Comparison of ENCODE assay signal across 18 cellular contexts in genomic region chr16:56994311-56994710, GRCh38. TPM values are rescaled to one million over a fixed set of nuclear protein-coding genes. Genes with fewer than 3 reads are reported as not detected.
DNase-seq lines count a peak whose midpoint lies in the region; ATAC-seq and TF ChIP-seq lines count a peak whose summit lies in the region.
"Had no signal": no experiment of that assay in that cellular context is flagged by ENCODE, and none has a peak within 500 bp of the region (broad histone marks: within the 10 kb centered on the region; RNA-seq: fewer than 3 reads in every experiment).

No MANE protein-coding gene starts in this region.

- H3K27ac Mint-ChIP-seq in activated CD4-positive, alpha-beta T cell treated with anti-CD3 and anti-CD28 coated beads, Interleukin-2, amount 10 ng/mL, durations not matched to agents 7 days and 5 days, result peak overlapping the region; percentile 76
- H3K27ac Mint-ChIP-seq in activated naive CD4-positive, alpha-beta T cell treated with anti-CD3 and anti-CD28 coated beads, Interleukin-2, amount 50 U/mL, for 72 hours, result peak overlapping the region; percentile 76 to 100
- peak overlapping the region; percentile 28 for H3K27ac Mint-ChIP-seq in neural crest cell (ENCODE audit: unreplicated experiment)
- H3K27ac Mint-ChIP-seq: HFFc6 had no signal

- H3K4me3 ChIP-seq in H7 (ENCODE audit: insufficient read depth, low read depth, low read length), result no peak overlapping the region
- H3K4me3 ChIP-seq: A549, body of pancreas, esophagus squamous epithelium, ovary had no signal

- no peaks in the 10 kb centered on the region for H3K36me3 ChIP-seq in H7 (replicated peaks; ENCODE audit: control insufficient read depth, insufficient read depth, low read length)
- H3K36me3 ChIP-seq: esophagus squamous epithelium, ovary had no signal

- peaks cover 18% of the 10 kb centered on the region for H3K27me3 ChIP-seq in H7 (ENCODE audit: control insufficient read depth, insufficient read depth, low read length)
- H3K27me3 ChIP-seq: body of pancreas, esophagus squamous epithelium, heart left ventricle, ovary had no signal

- ATAC-seq in activated naive CD4-positive, alpha-beta T cell treated with anti-CD3 and anti-CD28 coated beads, Interleukin-2, amount 50 U/mL, for 72 hours, result no peak
- ATAC-seq in HG03139 (IDR thresholded peaks at IDR 0.05; ENCODE audit: unreplicated experiment), result no peak
- ATAC-seq: A549, body of pancreas, heart left ventricle had no signal

- no peak for DNase-seq in activated CD4-positive, alpha-beta T cell treated with anti-CD3 and anti-CD28 coated beads, Interleukin-2, amount 10 ng/mL, durations not matched to agents 7 days and 5 days
- DNase-seq in activated CD4-positive, alpha-beta T cell treated with anti-CD3 and anti-CD28 coated beads for 4 hours, result no peak
- DNase-seq in H7 (peak; percentile 8), neural crest cell (ENCODE audit: low read depth, low spot score) (no peak), NCI-H1694 treated with DMSO at 0.1 percent for 48 hours (lab: John Stamatoyannopoulos, UW) (no peak)
- DNase-seq in activated naive CD4-positive, alpha-beta T cell treated with anti-CD3 and anti-CD28 coated beads, Interleukin-2, amount 50 U/mL, for 72 hours (ENCODE audit: low spot score in 2 of 2), result peak in 1 of 2 donors; percentile 53
- DNase-seq in stimulated activated CD4-positive, alpha-beta T cell treated with anti-CD3 and anti-CD28 coated beads, Interleukin-4, amount 100 ng/mL, for 24 hours, result no peak
- DNase-seq: body of pancreas, COR-L47, esophagus squamous epithelium, HFFc6, kidney, midbrain, NCI-H1048, ovary had no signal

- H3K4me3 Mint-ChIP-seq in activated CD4-positive, alpha-beta T cell treated with anti-CD3 and anti-CD28 coated beads, Interleukin-2, amount 10 ng/mL, durations not matched to agents 7 days and 5 days, result peak overlapping the region; percentile 55
- no peak overlapping the region for H3K4me3 Mint-ChIP-seq in neural crest cell
- H3K4me3 Mint-ChIP-seq: HFFc6 had no signal

- H3K9me3 Mint-ChIP-seq in activated CD4-positive, alpha-beta T cell treated with anti-CD3 and anti-CD28 coated beads, Interleukin-2, amount 10 ng/mL, durations not matched to agents 7 days and 5 days, result no peaks in the 10 kb centered on the region
- H3K9me3 Mint-ChIP-seq in activated naive CD4-positive, alpha-beta T cell treated with anti-CD3 and anti-CD28 coated beads, Interleukin-2, amount 50 U/mL, for 72 hours, result no peaks in the 10 kb centered on the region
- no peaks in the 10 kb centered on the region for H3K9me3 Mint-ChIP-seq in neural crest cell
- H3K9me3 Mint-ChIP-seq: HFFc6 had no signal

- TF ChIP-seq CTCF in neural crest cell (conservative IDR thresholded peaks at IDR 0.05), result no peak

- peaks cover 79% of the 10 kb centered on the region for H3K4me1 Mint-ChIP-seq in activated CD4-positive, alpha-beta T cell treated with anti-CD3 and anti-CD28 coated beads, Interleukin-2, amount 10 ng/mL, durations not matched to agents 7 days and 5 days
- peaks cover 10% of the 10 kb centered on the region for H3K4me1 Mint-ChIP-seq in neural crest cell

- H3K36me3 Mint-ChIP-seq in activated CD4-positive, alpha-beta T cell treated with anti-CD3 and anti-CD28 coated beads, Interleukin-2, amount 10 ng/mL, durations not matched to agents 7 days and 5 days (ENCODE audit: low read depth), result peaks cover 85% of the 10 kb centered on the region
- peaks cover 53 to 63% of the 10 kb centered on the region in 2 donors for H3K36me3 Mint-ChIP-seq in activated naive CD4-positive, alpha-beta T cell treated with anti-CD3 and anti-CD28 coated beads, Interleukin-2, amount 50 U/mL, for 72 hours
- H3K36me3 Mint-ChIP-seq in neural crest cell (ENCODE audit: low read depth), result no peaks in the 10 kb centered on the region

- H3K27me3 Mint-ChIP-seq in activated CD4-positive, alpha-beta T cell treated with anti-CD3 and anti-CD28 coated beads, Interleukin-2, amount 10 ng/mL, durations not matched to agents 7 days and 5 days, result no peaks in the 10 kb centered on the region
- H3K27me3 Mint-ChIP-seq in neural crest cell (ENCODE audit: low read depth), result peaks cover 65% of the 10 kb centered on the region

- CTCF ChIA-PET in activated CD4-positive, alpha-beta T cell treated with anti-CD3 and anti-CD28 coated beads, Interleukin-2, amount 10 ng/mL, durations not matched to agents 7 days and 5 days (lab: Charles Lee), result interaction anchor here (1.6 kb wide), 1 partner anchor 45 kb away, joined by 4 read pairs; no protein-coding TSS in a partner anchor

- POLR2A ChIA-PET in activated CD4-positive, alpha-beta T cell treated with anti-CD3 and anti-CD28 coated beads, Interleukin-2, amount 10 ng/mL, durations not matched to agents 7 days and 5 days (lab: Charles Lee), result interaction anchor here (1.0 kb wide), 1 partner anchor 45 kb away, joined by 3 read pairs; no protein-coding TSS in a partner anchor

RNA-seq across cellular contexts. Expression of gene NLRC5, which starts 5.0 kb away (rescaled TPM):
- total RNA-seq in activated CD4-positive, alpha-beta T cell treated with anti-CD3 and anti-CD28 coated beads, Interleukin-2, amount 10 ng/mL, durations not matched to agents 7 days and 5 days, result 100 to 1,000 TPM; 428 to 468 TPM
- 0.80 and 0.85 TPM in 2 replicates for total RNA-seq in H7 (2014; rRNA removed; shearing (Covaris generic))
- 100 to 1,000 TPM; 231 to 254 TPM for total RNA-seq in activated naive CD4-positive, alpha-beta T cell treated with anti-CD3 and anti-CD28 coated beads, Interleukin-2, amount 50 U/mL, for 72 hours
- 0.26 TPM in 1 of 2 replicates, not detected in the other for total RNA-seq in neural crest cell

RNA-seq across cellular contexts. Expression of gene CETP, which starts 32.6 kb away (rescaled TPM):
- not detected for total RNA-seq in activated CD4-positive, alpha-beta T cell treated with anti-CD3 and anti-CD28 coated beads, Interleukin-2, amount 10 ng/mL, durations not matched to agents 7 days and 5 days
- total RNA-seq in H7 (2014; rRNA removed; shearing (Covaris generic)), result not detected in 2 replicates
- total RNA-seq in activated naive CD4-positive, alpha-beta T cell treated with anti-CD3 and anti-CD28 coated beads, Interleukin-2, amount 50 U/mL, for 72 hours, result not detected
- not detected in 2 replicates for total RNA-seq in neural crest cell
- total RNA-seq: HFFc6 had no signal

Comparison
In these comparisons a context has a peak if more than half of its experiments do, and no peak if none do; other contexts are left out.
1. H3K27ac Mint-ChIP-seq: peak in every context shown above with its lines; median percentile 88 in activated naive CD4-positive, alpha-beta T cell treated with anti-CD3 and anti-CD28 coated beads, Interleukin-2, amount 50 U/mL, for 72 hours; 76 in activated CD4-positive, alpha-beta T cell treated with anti-CD3 and anti-CD28 coated beads, Interleukin-2, amount 10 ng/mL, durations not matched to agents 7 days and 5 days; 28 in neural crest cell.
2. RNA of gene NLRC5, which starts 5.0 kb away (total RNA-seq): 428 to 468 TPM in activated CD4-positive, alpha-beta T cell treated with anti-CD3 and anti-CD28 coated beads, Interleukin-2, amount 10 ng/mL, durations not matched to agents 7 days and 5 days and 231 to 254 TPM in activated naive CD4-positive, alpha-beta T cell treated with anti-CD3 and anti-CD28 coated beads, Interleukin-2, amount 50 U/mL, for 72 hours; 0.80 to 0.85 TPM in H7 and 0.26 TPM in neural crest cell; every median in the first group is over 100 times any median in the second.